ENCODE assay signal across 20 cellular contexts in genomic region chr18:24766376-24766775, GRCh38.
"Had no signal": no experiment of that assay in that cellular context is flagged by ENCODE, and none has a peak within 500 bp of the region (broad histone marks: within the 10 kb centered on the region; RNA-seq: fewer than 3 reads in every experiment).

No MANE protein-coding gene starts in this region.

- H3K27ac ChIP-seq: ascending aorta, epithelial cell of prostate, foreskin keratinocyte, neutrophil, skin epidermis, suprapubic skin had no signal

- DNase-seq: activated CD4-positive, CD25-positive, alpha-beta regulatory T cell treated with anti-CD3 and anti-CD28 coated beads, Interleukin-2, amount 50 U/mL, for 72 hours; activated naive CD4-positive, alpha-beta T cell treated with anti-CD3 and anti-CD28 coated beads for 36 hours; dermis blood vessel endothelial cell; effector memory CD8-positive, alpha-beta T cell; glutamatergic neuron; hypothalamus; left ventricle myocardium superior; mesenchymal stem cell; naive thymus-derived CD8-positive, alpha-beta T cell; stimulated activated CD4-positive, alpha-beta T cell treated with anti-CD3 and anti-CD28 coated beads, Interleukin-4, amount 100 ng/mL, for 24 hours; stimulated activated naive CD4-positive, alpha-beta T cell treated with Interleukin-2 at 50 U/mL for 16 hours; T-helper 1 cell; T1000 had no signal

- ATAC-seq: activated T-helper 17 cell treated with anti-CD3 and anti-CD28 coated beads, Interleukin-2, amount 50 U/mL, for 72 hours; effector memory CD8-positive, alpha-beta T cell; foreskin keratinocyte; left ventricle myocardium superior; naive thymus-derived CD8-positive, alpha-beta T cell had no signal

- H3K36me3 ChIP-seq: ascending aorta, neutrophil, suprapubic skin had no signal

- H3K27me3 ChIP-seq: ascending aorta, foreskin keratinocyte, neutrophil, suprapubic skin had no signal

- H3K4me1 ChIP-seq: foreskin keratinocyte had no signal

- H3K4me3 ChIP-seq: ascending aorta, skin epidermis, suprapubic skin had no signal
